ENCODE assay signal across 1 cellular context in the genomic region with DNA sequence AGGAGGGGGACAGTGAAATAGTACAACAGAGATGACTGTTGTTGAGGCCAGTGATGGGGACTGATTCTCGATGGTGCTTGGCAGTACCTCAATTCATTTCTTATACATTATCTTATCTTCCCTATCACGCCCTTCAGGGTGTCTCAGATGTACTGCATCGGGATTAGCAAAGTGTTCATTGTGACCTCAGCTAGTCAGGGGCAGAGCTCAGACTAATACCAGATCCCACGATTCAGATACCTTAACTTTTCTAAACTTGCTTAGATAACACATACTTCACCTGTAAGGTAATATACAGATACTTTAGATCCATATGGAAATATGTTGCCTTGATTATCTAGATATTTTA.
TF ChIP-seq lines count a peak whose summit lies in the region.

No MANE protein-coding gene starts in this region.

TF ChIP-seq in HCT116, 20 proteins besides CTCF, POLR2A, EP300 and RAD21 (continued from another document):
- TF ChIP-seq SIN3A (IDR thresholded peaks at IDR 0.05; ENCODE audit: low read depth) = no peak
- TF ChIP-seq ZNF274 (IDR thresholded peaks at IDR 0.05; ENCODE audit: low read depth, low read length) = no peak
- TF ChIP-seq, protein P1, sequence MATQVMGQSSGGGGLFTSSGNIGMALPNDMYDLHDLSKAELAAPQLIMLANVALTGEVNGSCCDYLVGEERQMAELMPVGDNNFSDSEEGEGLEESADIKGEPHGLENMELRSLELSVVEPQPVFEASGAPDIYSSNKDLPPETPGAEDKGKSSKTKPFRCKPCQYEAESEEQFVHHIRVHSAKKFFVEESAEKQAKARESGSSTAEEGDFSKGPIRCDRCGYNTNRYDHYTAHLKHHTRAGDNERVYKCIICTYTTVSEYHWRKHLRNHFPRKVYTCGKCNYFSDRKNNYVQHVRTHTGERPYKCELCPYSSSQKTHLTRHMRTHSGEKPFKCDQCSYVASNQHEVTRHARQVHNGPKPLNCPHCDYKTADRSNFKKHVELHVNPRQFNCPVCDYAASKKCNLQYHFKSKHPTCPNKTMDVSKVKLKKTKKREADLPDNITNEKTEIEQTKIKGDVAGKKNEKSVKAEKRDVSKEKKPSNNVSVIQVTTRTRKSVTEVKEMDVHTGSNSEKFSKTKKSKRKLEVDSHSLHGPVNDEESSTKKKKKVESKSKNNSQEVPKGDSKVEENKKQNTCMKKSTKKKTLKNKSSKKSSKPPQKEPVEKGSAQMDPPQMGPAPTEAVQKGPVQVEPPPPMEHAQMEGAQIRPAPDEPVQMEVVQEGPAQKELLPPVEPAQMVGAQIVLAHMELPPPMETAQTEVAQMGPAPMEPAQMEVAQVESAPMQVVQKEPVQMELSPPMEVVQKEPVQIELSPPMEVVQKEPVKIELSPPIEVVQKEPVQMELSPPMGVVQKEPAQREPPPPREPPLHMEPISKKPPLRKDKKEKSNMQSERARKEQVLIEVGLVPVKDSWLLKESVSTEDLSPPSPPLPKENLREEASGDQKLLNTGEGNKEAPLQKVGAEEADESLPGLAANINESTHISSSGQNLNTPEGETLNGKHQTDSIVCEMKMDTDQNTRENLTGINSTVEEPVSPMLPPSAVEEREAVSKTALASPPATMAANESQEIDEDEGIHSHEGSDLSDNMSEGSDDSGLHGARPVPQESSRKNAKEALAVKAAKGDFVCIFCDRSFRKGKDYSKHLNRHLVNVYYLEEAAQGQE (IDR thresholded peaks at IDR 0.05; ENCODE audit: low read depth) = no peak
- no peak for TF ChIP-seq ZFX (IDR thresholded peaks at IDR 0.05)
- TF ChIP-seq, protein P2, sequence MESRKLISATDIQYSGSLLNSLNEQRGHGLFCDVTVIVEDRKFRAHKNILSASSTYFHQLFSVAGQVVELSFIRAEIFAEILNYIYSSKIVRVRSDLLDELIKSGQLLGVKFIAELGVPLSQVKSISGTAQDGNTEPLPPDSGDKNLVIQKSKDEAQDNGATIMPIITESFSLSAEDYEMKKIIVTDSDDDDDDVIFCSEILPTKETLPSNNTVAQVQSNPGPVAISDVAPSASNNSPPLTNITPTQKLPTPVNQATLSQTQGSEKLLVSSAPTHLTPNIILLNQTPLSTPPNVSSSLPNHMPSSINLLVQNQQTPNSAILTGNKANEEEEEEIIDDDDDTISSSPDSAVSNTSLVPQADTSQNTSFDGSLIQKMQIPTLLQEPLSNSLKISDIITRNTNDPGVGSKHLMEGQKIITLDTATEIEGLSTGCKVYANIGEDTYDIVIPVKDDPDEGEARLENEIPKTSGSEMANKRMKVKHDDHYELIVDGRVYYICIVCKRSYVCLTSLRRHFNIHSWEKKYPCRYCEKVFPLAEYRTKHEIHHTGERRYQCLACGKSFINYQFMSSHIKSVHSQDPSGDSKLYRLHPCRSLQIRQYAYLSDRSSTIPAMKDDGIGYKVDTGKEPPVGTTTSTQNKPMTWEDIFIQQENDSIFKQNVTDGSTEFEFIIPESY (IDR thresholded peaks at IDR 0.05; ENCODE audit: extremely low read depth, insufficient replicate concordance, low read length) = no peak
- no peak for TF ChIP-seq TCF7L2 (IDR thresholded peaks at IDR 0.05; ENCODE audit: borderline replicate concordance, extremely low read depth, insufficient read depth, insufficient read length)
- TF ChIP-seq POLR2AphosphoS5 (IDR thresholded peaks at IDR 0.05; ENCODE audit: low read depth, low read length) = no peak
- TF ChIP-seq SP1 (IDR thresholded peaks at IDR 0.05; ENCODE audit: low read depth) = no peak
- no peak for TF ChIP-seq CBX3 (IDR thresholded peaks at IDR 0.05; ENCODE audit: low read depth)
TF ChIP-seq in HCT116: peak in this region for 0.
